ENCODE assay signal across 9 cellular contexts in the genomic region with DNA sequence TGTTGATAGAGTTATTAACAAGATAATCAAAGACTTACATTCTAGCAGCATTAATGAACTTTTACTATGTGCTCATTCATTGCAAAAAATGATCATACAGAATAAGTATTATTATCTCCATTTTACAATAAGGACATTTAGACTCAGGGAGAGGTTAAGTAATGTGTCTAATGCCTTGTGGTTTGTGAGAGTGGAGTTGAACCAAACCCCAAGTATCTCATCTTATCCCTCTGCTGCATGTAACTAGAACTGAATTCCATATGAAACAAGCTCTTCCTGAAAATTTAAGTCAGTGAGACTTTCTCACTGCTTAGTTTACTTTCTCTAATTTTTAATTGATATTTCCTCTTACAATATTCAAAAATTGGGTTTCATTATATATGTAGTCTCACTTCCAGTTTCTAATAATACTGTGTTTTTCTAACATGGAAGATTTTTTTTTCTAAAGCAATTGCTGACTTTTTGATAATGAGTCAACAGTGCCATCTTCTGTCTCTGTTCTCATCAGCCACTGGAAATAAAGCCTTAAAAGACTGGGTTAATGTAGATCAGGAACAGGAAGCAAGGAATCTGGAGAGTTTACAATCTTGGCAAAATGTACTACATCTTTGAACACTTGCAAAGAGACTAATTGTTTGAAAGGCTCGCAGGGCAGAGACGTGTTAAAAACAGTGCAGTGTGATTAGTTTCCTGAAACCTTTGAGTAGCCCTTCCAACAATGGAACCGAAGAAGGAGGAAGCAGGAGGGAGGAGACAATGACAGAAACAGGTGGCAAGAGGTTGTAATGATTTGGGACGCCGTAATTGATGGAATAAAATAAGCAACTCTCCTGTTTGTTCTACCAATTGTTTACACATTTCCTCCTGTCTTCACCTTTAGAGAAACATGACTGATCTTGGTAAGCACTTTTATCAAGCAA.
DNase-seq lines count a peak whose midpoint lies in the region; ATAC-seq and TF ChIP-seq lines count a peak whose summit lies in the region.
"Had no signal": no experiment of that assay in that cellular context is flagged by ENCODE, and none has a peak within 500 bp of the region (broad histone marks: within the 10 kb centered on the region; RNA-seq: fewer than 3 reads in every experiment).

No MANE protein-coding gene starts in this region.

- H3K4me2 ChIP-seq in parathyroid adenoma (ENCODE audit: low read length) = peak overlapping the region; percentile 9
- H3K4me2 ChIP-seq: A549 had no signal

- H3K9me3 ChIP-seq in parathyroid adenoma (ENCODE audit: control insufficient read depth, low read length) (no peaks in the 10 kb centered on the region), tibial artery (no peaks in the 10 kb centered on the region)
- H3K9me3 ChIP-seq: A549 had no signal

- peak; percentile 75 for TF ChIP-seq CTCF in VCaP (conservative IDR thresholded peaks at IDR 0.05)
- TF ChIP-seq CTCF in parathyroid adenoma (IDR thresholded peaks at IDR 0.05) = no peak
- no peak for TF ChIP-seq CTCF in tibial artery (IDR thresholded peaks at IDR 0.05)

- no peaks in the 10 kb centered on the region for H3K4me1 ChIP-seq in parathyroid adenoma
- no peaks in the 10 kb centered on the region for H3K4me1 ChIP-seq in tibial artery
- H3K4me1 ChIP-seq: A549 had no signal

- peak; percentile 82 for ATAC-seq in HG02870 (IDR thresholded peaks at IDR 0.05; ENCODE audit: unreplicated experiment)
- ATAC-seq: A549 had no signal

- H3K36me3 ChIP-seq in parathyroid adenoma (ENCODE audit: control insufficient read depth, insufficient read depth, low read length) = no peaks in the 10 kb centered on the region
- H3K36me3 ChIP-seq in tibial artery = no peaks in the 10 kb centered on the region

- no peak overlapping the region for H2AFZ ChIP-seq in parathyroid adenoma

- H3K9ac ChIP-seq in parathyroid adenoma = no peak overlapping the region

- H3K27me3 ChIP-seq in parathyroid adenoma (ENCODE audit: control insufficient read depth, insufficient read depth, low read length) = no peaks in the 10 kb centered on the region
- H3K27me3 ChIP-seq in tibial artery = no peaks in the 10 kb centered on the region

- H3K79me2 ChIP-seq in parathyroid adenoma = no peaks in the 10 kb centered on the region

- intact Hi-C loops in tibial artery (cut with DNase I; ENCODE audit: low total_unique reads) = no loop called here

- no peak overlapping the region for H3K27ac ChIP-seq in VCaP
- H3K27ac ChIP-seq in parathyroid adenoma = no peak overlapping the region
- no peak overlapping the region for H3K27ac ChIP-seq in tibial artery
- H3K27ac ChIP-seq: A549 had no signal

- H3K4me3 ChIP-seq in parathyroid adenoma (ENCODE audit: low read depth, low read length) (no peak overlapping the region), tibial artery (no peak overlapping the region)
- H3K4me3 ChIP-seq: A549 had no signal

- peak; percentile 1 for DNase-seq in NCI-H2107 treated with DMSO at 0.1 percent for 48 hours (lab: John Stamatoyannopoulos, UW; ENCODE audit: unreplicated experiment)
- no peak for DNase-seq in NCI-H2107 (lab: John Stamatoyannopoulos, UW)
- DNase-seq in NCI-H1092 treated with DMSO at 0.1 percent for 48 hours (lab: John Stamatoyannopoulos, UW) = peak; percentile 72
- DNase-seq in tibial artery = no peak
- DNase-seq in CD1c-positive myeloid dendritic cell (ENCODE audit: extremely low spot score) = no peak

Comparison
In these comparisons a context has a peak if more than half of its experiments do, and no peak if none do; other contexts are left out.
1. DNase-seq: peak in NCI-H2107 treated with DMSO at 0.1 percent for 48 hours (single experiment) and NCI-H1092 treated with DMSO at 0.1 percent for 48 hours (single experiment); none in NCI-H2107 (single experiment), tibial artery (0 of 2) and CD1c-positive myeloid dendritic cell (single experiment).